Comparison of ENCODE assay signal across 1 cellular context in the genomic region with DNA sequence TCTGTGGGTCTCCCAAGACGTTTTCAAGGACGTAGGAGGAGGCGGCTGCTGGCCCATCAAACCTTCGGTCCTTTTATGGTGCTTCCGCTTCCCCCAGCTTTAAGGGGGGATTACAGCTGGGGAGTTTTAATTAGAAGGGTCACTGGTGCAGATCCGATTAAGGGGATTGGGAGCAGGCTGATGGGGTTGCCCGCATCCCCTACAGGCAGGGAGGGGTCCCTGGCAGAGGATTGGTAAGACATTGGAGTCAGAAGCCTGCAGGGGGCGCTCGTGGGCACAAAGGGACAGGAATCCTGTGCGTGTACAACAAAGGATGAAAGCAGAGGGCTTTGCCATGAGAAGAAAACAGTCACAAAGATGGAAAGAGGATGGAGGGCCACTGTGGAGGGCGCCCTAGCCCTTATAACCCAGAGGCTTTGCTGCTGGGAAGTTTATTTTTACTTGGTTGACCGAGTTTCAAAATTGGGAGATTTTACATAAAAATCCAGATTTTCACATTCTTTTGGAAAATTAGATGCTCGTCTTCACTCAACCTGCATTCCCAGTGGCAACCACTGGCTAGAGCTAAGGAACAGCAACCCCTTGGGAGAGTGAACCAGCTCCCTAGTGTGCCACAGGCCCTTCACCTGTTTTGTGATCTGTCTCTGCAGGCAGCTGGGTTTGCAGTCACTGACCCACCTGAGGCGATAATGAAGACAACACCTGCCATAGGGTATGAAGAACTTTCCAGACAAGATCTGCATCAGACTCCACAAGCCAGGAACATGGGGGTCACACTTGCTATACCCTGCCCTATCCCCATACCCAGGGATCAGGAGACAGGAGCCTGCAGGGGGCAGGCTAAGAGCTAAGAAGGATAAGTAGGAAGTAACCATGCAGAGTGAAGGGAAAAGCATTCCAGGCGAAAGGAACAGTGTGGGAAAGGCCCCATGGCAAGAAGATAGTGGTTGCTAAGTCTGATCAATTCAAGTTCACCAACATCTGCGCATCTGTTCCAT.
TF ChIP-seq lines count a peak whose summit lies in the region.

No MANE protein-coding gene starts in this region.

TF ChIP-seq in HepG2, 621 proteins besides CTCF, POLR2A, EP300 and RAD21 (continued from another document):
- TF ChIP-seq ZNF574 (CRISPR knock-in tag; IDR thresholded peaks at IDR 0.05), result 0 out of 2 replicates have a peak, but pooled peaks have one; percentile 14
- no peak for TF ChIP-seq ZNF746 (CRISPR knock-in tag; IDR thresholded peaks at IDR 0.05)
- TF ChIP-seq, protein P1, sequence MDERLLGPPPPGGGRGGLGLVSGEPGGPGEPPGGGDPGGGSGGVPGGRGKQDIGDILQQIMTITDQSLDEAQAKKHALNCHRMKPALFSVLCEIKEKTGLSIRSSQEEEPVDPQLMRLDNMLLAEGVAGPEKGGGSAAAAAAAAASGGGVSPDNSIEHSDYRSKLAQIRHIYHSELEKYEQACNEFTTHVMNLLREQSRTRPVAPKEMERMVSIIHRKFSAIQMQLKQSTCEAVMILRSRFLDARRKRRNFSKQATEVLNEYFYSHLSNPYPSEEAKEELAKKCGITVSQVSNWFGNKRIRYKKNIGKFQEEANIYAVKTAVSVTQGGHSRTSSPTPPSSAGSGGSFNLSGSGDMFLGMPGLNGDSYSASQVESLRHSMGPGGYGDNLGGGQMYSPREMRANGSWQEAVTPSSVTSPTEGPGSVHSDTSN (CRISPR knock-in tag; IDR thresholded peaks at IDR 0.05), result no peak
- TF ChIP-seq, protein P2, sequence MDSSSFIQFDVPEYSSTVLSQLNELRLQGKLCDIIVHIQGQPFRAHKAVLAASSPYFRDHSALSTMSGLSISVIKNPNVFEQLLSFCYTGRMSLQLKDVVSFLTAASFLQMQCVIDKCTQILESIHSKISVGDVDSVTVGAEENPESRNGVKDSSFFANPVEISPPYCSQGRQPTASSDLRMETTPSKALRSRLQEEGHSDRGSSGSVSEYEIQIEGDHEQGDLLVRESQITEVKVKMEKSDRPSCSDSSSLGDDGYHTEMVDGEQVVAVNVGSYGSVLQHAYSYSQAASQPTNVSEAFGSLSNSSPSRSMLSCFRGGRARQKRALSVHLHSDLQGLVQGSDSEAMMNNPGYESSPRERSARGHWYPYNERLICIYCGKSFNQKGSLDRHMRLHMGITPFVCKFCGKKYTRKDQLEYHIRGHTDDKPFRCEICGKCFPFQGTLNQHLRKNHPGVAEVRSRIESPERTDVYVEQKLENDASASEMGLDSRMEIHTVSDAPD (CRISPR knock-in tag; IDR thresholded peaks at IDR 0.05), result no peak
- TF ChIP-seq, protein P3, sequence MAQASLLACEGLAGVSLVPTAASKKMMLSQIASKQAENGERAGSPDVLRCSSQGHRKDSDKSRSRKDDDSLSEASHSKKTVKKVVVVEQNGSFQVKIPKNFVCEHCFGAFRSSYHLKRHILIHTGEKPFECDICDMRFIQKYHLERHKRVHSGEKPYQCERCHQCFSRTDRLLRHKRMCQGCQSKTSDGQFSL (CRISPR knock-in tag; IDR thresholded peaks at IDR 0.05), result no peak
- no peak for TF ChIP-seq E2F5 (CRISPR knock-in tag; conservative IDR thresholded peaks at IDR 0.05)
- no peak for TF ChIP-seq ZBTB38 (CRISPR knock-in tag; IDR thresholded peaks at IDR 0.05)
- peak; percentile 68 for TF ChIP-seq STAG1 (CRISPR knock-in tag; IDR thresholded peaks at IDR 0.05)
- peak; percentile 73 for TF ChIP-seq XRCC5 (optimal IDR thresholded peaks at IDR 0.05; ENCODE audit: low read length)
- TF ChIP-seq ZNF20 (CRISPR knock-in tag; IDR thresholded peaks at IDR 0.05), result no peak
- TF ChIP-seq CHD2 (IDR thresholded peaks at IDR 0.05; ENCODE audit: low read depth, low read length), result no peak
- TF ChIP-seq HNRNPLL (IDR thresholded peaks at IDR 0.05; ENCODE audit: low read depth, low read length, poor library complexity, severe bottlenecking), result no peak
- no peak for TF ChIP-seq ZNF12 (CRISPR knock-in tag; IDR thresholded peaks at IDR 0.05)
- TF ChIP-seq NR1H2 (CRISPR knock-in tag; IDR thresholded peaks at IDR 0.05; ENCODE audit: borderline replicate concordance, low read depth), result no peak
- no peak for TF ChIP-seq ARID4A (CRISPR knock-in tag; IDR thresholded peaks at IDR 0.05; ENCODE audit: borderline replicate concordance)
- TF ChIP-seq ZNF576 (CRISPR knock-in tag; IDR thresholded peaks at IDR 0.05), result no peak
- TF ChIP-seq EZH2 (conservative IDR thresholded peaks at IDR 0.05; ENCODE audit: low read depth, low read length), result no peak
- no peak for TF ChIP-seq ZNF737 (CRISPR knock-in tag; IDR thresholded peaks at IDR 0.05; ENCODE audit: borderline replicate concordance)
- no peak for TF ChIP-seq KAT2B (IDR thresholded peaks at IDR 0.05; ENCODE audit: borderline replicate concordance, low read depth, low read length)
- no peak for TF ChIP-seq FOXP1 (IDR thresholded peaks at IDR 0.05)
- TF ChIP-seq FOXP1 (CRISPR knock-in tag; IDR thresholded peaks at IDR 0.05), result no peak
- no peak for TF ChIP-seq ZNF124 (CRISPR knock-in tag; IDR thresholded peaks at IDR 0.05)
- TF ChIP-seq ZFP82 (CRISPR knock-in tag; IDR thresholded peaks at IDR 0.05; ENCODE audit: borderline replicate concordance), result no peak
- no peak for TF ChIP-seq ZC3H13 (CRISPR knock-in tag; IDR thresholded peaks at IDR 0.05)
- no peak for TF ChIP-seq SMAD9 (CRISPR knock-in tag; IDR thresholded peaks at IDR 0.05)
- no peak for TF ChIP-seq ZNF225 (CRISPR knock-in tag; IDR thresholded peaks at IDR 0.05)
- TF ChIP-seq SATB2 (CRISPR knock-in tag; IDR thresholded peaks at IDR 0.05), result no peak
TF ChIP-seq in HepG2: peak in this region for 25.
